Comparison of ENCODE assay signal across 35 cellular contexts in the genomic region with DNA sequence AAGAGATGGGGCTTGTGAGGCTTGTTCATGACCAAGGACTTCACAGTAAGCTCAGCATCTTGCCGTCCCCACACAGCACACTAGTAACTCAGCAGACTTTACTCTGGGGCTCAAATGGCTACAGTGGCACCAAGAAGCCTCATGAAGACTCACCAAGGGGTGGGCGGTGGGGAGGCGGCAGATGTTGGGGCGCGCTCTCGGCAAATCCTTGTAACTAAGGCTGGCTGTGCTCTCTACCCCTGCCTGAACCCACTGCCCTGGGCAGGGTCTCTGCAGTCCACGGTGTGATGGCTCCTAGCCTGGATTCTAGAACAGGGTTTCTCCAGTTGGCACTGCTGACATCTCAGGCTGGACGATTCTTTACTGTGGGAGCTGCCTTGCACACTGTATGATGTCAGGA. TPM values are rescaled to one million over a fixed set of nuclear protein-coding genes. Genes with fewer than 3 reads are reported as not detected.
"Had no signal": no experiment of that assay in that cellular context is flagged by ENCODE, and none has a peak within 500 bp of the region (broad histone marks: within the 10 kb centered on the region; RNA-seq: fewer than 3 reads in every experiment).

No MANE protein-coding gene starts in this region.

- H3K4me1 ChIP-seq: ascending aorta, breast epithelium, colonic mucosa, gastroesophageal sphincter had no signal

- H3K9me3 ChIP-seq: ascending aorta, breast epithelium, colonic mucosa, esophagus squamous epithelium, gastroesophageal sphincter had no signal

- H3K4me3 ChIP-seq: ascending aorta, breast epithelium, cardiac muscle cell, colonic mucosa, esophagus squamous epithelium, gastroesophageal sphincter had no signal

- H3K27me3 ChIP-seq: ascending aorta, breast epithelium, cardiac muscle cell, gastroesophageal sphincter had no signal

- H3K27ac ChIP-seq: ascending aorta, breast epithelium, cardiac muscle cell, colonic mucosa, epithelial cell of prostate, esophagus squamous epithelium, gastroesophageal sphincter had no signal

- DNase-seq: activated CD4-positive, alpha-beta memory T cell treated with anti-CD3 and anti-CD28 coated beads for 36 hours; activated CD4-positive, alpha-beta T cell treated with anti-CD3 and anti-CD28 coated beads for 36 hours; activated CD4-positive, alpha-beta T cell treated with anti-CD3 and anti-CD28 coated beads, Interleukin-2, amount 10 ng/mL, durations not matched to agents 24 days and 14 days; activated CD4-positive, CD25-positive, alpha-beta regulatory T cell; activated CD4-positive, CD25-positive, alpha-beta regulatory T cell treated with anti-CD3 and anti-CD28 coated beads, Interleukin-2, amount 50 U/mL, for 72 hours; activated CD8-positive, alpha-beta memory T cell treated with anti-CD3 and anti-CD28 coated beads, Interleukin-2, amount 10 ng/mL, durations not matched to agents 7 days and 5 days; activated CD8-positive, alpha-beta memory T cell treated with anti-CD3 and anti-CD28 coated beads, Interleukin-2, amount 50 U/mL, for 4 hours; activated CD8-positive, alpha-beta T cell treated with anti-CD3 and anti-CD28 coated beads, Interleukin-2, amount 10 ng/mL, durations not matched to agents 7 days and 5 days; activated gamma-delta T cell; activated naive CD4-positive, alpha-beta T cell; activated naive CD4-positive, alpha-beta T cell treated with anti-CD3 and anti-CD28 coated beads, Interleukin-2, amount 10 ng/mL, durations not matched to agents 7 days and 5 days; activated naive CD8-positive, alpha-beta T cell treated with anti-CD3 and anti-CD28 coated beads, Interleukin-2, amount 10 ng/mL, durations not matched to agents 7 days and 5 days; activated T-cell treated with anti-CD3 and anti-CD28 coated beads, Interleukin-2, amount 50 U/mL, for 1 hour; activated T-cell treated with anti-CD3 and anti-CD28 coated beads, Interleukin-2, amount 50 U/mL, for 72 hours; central memory CD4-positive, alpha-beta T cell; cerebellar nuclear complex; colonic mucosa; effector CD8-positive, alpha-beta T cell; esophagus squamous epithelium; foreskin melanocyte; T-helper 2 cell had no signal

- H3K36me3 ChIP-seq: ascending aorta, breast epithelium, cardiac muscle cell, colonic mucosa, esophagus squamous epithelium, gastroesophageal sphincter had no signal

- FAIRE-seq: endometrium, endothelial cell of umbilical vein had no signal

- ATAC-seq: activated CD4-positive, alpha-beta T cell treated with anti-CD3 and anti-CD28 coated beads for 36 hours; activated CD8-positive, alpha-beta memory T cell treated with anti-CD3 and anti-CD28 coated beads, Interleukin-2, amount 10 ng/mL, durations not matched to agents 7 days and 5 days; activated CD8-positive, alpha-beta T cell treated with anti-CD3 and anti-CD28 coated beads, Interleukin-2, amount 10 ng/mL, durations not matched to agents 7 days and 5 days; activated naive CD4-positive, alpha-beta T cell treated with anti-CD3 and anti-CD28 coated beads, Interleukin-2, amount 50 U/mL, for 72 hours; activated T-cell treated with anti-CD3 and anti-CD28 coated beads, Interleukin-2, amount 50 U/mL, for 72 hours; gastroesophageal sphincter had no signal

RNA-seq across cellular contexts. Expression of gene H2BK1, which starts 50.6 kb away (rescaled TPM):
- total RNA-seq: activated CD4-positive, alpha-beta memory T cell treated with anti-CD3 and anti-CD28 coated beads for 36 hours; activated CD4-positive, alpha-beta T cell treated with anti-CD3 and anti-CD28 coated beads for 36 hours; activated CD4-positive, alpha-beta T cell treated with anti-CD3 and anti-CD28 coated beads, Interleukin-2, amount 10 ng/mL, durations not matched to agents 24 days and 14 days; activated CD8-positive, alpha-beta memory T cell treated with anti-CD3 and anti-CD28 coated beads for 36 hours; activated CD8-positive, alpha-beta memory T cell treated with anti-CD3 and anti-CD28 coated beads, Interleukin-2, amount 10 ng/mL, durations not matched to agents 7 days and 5 days; ascending aorta; breast epithelium; cardiac muscle cell; colonic mucosa; dermis microvascular lymphatic vessel endothelial cell; endothelial cell of umbilical vein; esophagus squamous epithelium; fibroblast of lung; fibroblast of villous mesenchyme; gastroesophageal sphincter; glomerular endothelial cell had no signal
- polyA plus RNA-seq: cardiac muscle cell, endothelial cell of umbilical vein, esophagus, fibroblast of lung had no signal
